Comparison of ENCODE assay signal across 1 cellular context in the genomic region with DNA sequence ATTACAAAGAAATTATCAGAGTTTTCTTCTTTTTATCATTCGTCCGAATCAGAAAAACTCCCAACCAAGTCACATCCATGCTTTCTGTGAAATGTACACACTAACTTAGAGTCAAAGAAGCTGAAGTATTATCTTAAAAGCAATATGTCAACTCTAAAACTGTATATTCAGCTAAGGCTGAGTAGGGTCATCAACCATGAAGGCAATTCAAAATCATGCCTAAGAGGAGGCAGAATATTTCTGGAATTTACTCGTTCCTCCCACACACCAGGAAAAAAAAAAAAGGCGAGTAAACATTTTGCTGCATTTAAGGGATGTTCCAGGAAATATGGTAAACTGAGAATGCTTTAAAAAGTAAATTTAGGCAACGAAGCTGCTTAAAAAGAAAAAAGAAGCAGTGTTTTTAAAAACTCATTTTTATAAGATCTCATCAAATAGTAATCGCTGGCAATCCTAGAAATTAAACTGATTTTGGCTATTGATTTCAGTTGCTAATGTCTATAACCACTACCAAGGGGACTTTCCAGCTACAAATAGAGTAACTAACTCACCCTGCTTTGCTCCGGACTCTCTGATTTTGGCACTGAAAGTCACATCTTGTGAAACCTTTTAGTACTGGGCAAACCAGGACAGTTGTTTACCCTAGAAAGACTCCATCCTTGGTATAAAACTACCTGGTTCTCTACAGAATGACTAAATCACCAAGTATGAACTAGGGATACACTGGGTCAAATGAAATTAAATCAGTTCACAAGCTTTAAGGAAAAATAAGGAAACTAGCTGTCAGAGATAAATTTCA.
TF ChIP-seq lines count a peak whose summit lies in the region.

No MANE protein-coding gene starts in this region.

TF ChIP-seq in WTC11, 78 proteins besides CTCF, POLR2A, EP300 and RAD21 (continued from another document):
- no peak for TF ChIP-seq NFYB (CRISPR knock-in tag; conservative IDR thresholded peaks at IDR 0.05; ENCODE audit: low read depth)
- TF ChIP-seq, protein P1, sequence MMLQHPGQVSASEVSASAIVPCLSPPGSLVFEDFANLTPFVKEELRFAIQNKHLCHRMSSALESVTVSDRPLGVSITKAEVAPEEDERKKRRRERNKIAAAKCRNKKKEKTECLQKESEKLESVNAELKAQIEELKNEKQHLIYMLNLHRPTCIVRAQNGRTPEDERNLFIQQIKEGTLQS (CRISPR knock-in tag; conservative IDR thresholded peaks at IDR 0.05): no peak
- TF ChIP-seq NFE2L1 (CRISPR knock-in tag; IDR thresholded peaks at IDR 0.05): no peak
- no peak for TF ChIP-seq ZNF263 (CRISPR knock-in tag; IDR thresholded peaks at IDR 0.05; ENCODE audit: low read depth)
- TF ChIP-seq, protein P2, sequence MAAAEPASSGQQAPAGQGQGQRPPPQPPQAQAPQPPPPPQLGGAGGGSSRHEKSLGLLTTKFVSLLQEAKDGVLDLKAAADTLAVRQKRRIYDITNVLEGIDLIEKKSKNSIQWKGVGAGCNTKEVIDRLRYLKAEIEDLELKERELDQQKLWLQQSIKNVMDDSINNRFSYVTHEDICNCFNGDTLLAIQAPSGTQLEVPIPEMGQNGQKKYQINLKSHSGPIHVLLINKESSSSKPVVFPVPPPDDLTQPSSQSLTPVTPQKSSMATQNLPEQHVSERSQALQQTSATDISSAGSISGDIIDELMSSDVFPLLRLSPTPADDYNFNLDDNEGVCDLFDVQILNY (CRISPR knock-in tag; IDR thresholded peaks at IDR 0.05): no peak
- TF ChIP-seq EMX1 (CRISPR knock-in tag; IDR thresholded peaks at IDR 0.05): no peak
- TF ChIP-seq TEAD1 (CRISPR knock-in tag; IDR thresholded peaks at IDR 0.05): no peak
